ENCODE assay signal across 30 cellular contexts in genomic region chr1:202217516-202217915, GRCh38. TPM values are rescaled to one million over a fixed set of nuclear protein-coding genes. Genes with fewer than 3 reads are reported as not detected.
"Had no signal": no experiment of that assay in that cellular context is flagged by ENCODE, and none has a peak within 500 bp of the region (broad histone marks: within the 10 kb centered on the region; RNA-seq: fewer than 3 reads in every experiment).

No MANE protein-coding gene starts in this region.

- ATAC-seq: activated naive CD8-positive, alpha-beta T cell treated with anti-CD3 and anti-CD28 coated beads, Interleukin-2, amount 50 U/mL, for 24 hours; body of pancreas; heart right ventricle; natural killer cell; stimulated activated naive CD8-positive, alpha-beta T cell treated with anti-CD3 and anti-CD28 coated beads, Interleukin-15, Interleukin-2, amounts not matched to agents 100 U/mL and 50 U/mL, for 24 hours had no signal

- H3K4me3 ChIP-seq: body of pancreas, cardiac muscle cell, esophagus squamous epithelium, heart right ventricle, left lung, lower lobe of right lung, right lobe of liver, testis had no signal

- H3K36me3 ChIP-seq: cardiac muscle cell, esophagus squamous epithelium, heart right ventricle, left lung, lower lobe of right lung, right lobe of liver had no signal

- H3K27ac Mint-ChIP-seq: activated CD4-positive, alpha-beta memory T cell treated with anti-CD3 and anti-CD28 coated beads for 36 hours; activated CD4-positive, alpha-beta T cell treated with anti-CD3 and anti-CD28 coated beads, Interleukin-2, amount 10 ng/mL, durations not matched to agents 24 days and 14 days; activated naive CD4-positive, alpha-beta T cell treated with anti-CD3 and anti-CD28 coated beads, Interleukin-2, amount 50 U/mL, for 24 hours; activated naive CD8-positive, alpha-beta T cell treated with anti-CD3 and anti-CD28 coated beads, Interleukin-2, amount 50 U/mL, for 24 hours; activated T-cell treated with anti-CD3 and anti-CD28 coated beads, Interleukin-2, amount 50 U/mL, for 24 hours; progenitor cell of endocrine pancreas had no signal

- H3K9me3 Mint-ChIP-seq: activated CD4-positive, alpha-beta memory T cell treated with anti-CD3 and anti-CD28 coated beads for 36 hours; activated CD4-positive, alpha-beta T cell treated with anti-CD3 and anti-CD28 coated beads, Interleukin-2, amount 10 ng/mL, durations not matched to agents 24 days and 14 days; activated naive CD4-positive, alpha-beta T cell treated with anti-CD3 and anti-CD28 coated beads, Interleukin-2, amount 50 U/mL, for 24 hours; activated naive CD8-positive, alpha-beta T cell treated with anti-CD3 and anti-CD28 coated beads, Interleukin-2, amount 50 U/mL, for 24 hours; activated T-cell treated with anti-CD3 and anti-CD28 coated beads, Interleukin-2, amount 50 U/mL, for 24 hours; natural killer cell had no signal

- DNase-seq: activated CD4-positive, alpha-beta memory T cell treated with anti-CD3 and anti-CD28 coated beads for 36 hours; activated CD4-positive, alpha-beta T cell treated with anti-CD3 and anti-CD28 coated beads, Interleukin-2, amount 10 ng/mL, durations not matched to agents 24 days and 14 days; activated CD4-positive, CD25-positive, alpha-beta regulatory T cell treated with anti-CD3 and anti-CD28 coated beads, Interleukin-2, amount 50 U/mL, for 72 hours; activated CD8-positive, alpha-beta memory T cell treated with anti-CD3 and anti-CD28 coated beads, Interleukin-2, amount 50 U/mL, for 4 hours; activated gamma-delta T cell; activated naive CD8-positive, alpha-beta T cell treated with anti-CD3 and anti-CD28 coated beads, Interleukin-2, amount 50 U/mL, for 24 hours; activated T-cell treated with anti-CD3 and anti-CD28 coated beads, Interleukin-2, amount 50 U/mL, for 24 hours; body of pancreas; dermis blood vessel endothelial cell; effector CD4-positive, alpha-beta T cell; esophagus squamous epithelium; foreskin melanocyte; heart right ventricle; left lung; lower lobe of right lung; mesenchymal stem cell; natural killer cell; right lobe of liver; stimulated activated CD4-positive, alpha-beta T cell treated with anti-CD3 and anti-CD28 coated beads, Interleukin-12 subunit alpha, Interleukin-12 subunit beta, amount 100 ng/mL, for 4 hours; stimulated activated CD4-positive, alpha-beta T cell treated with anti-CD3 and anti-CD28 coated beads, Interleukin-4, amount 100 ng/mL, for 1 hour; stimulated activated naive CD8-positive, alpha-beta T cell treated with anti-CD3 and anti-CD28 coated beads, Interleukin-15, Interleukin-2, amounts not matched to agents 100 U/mL and 50 U/mL, for 24 hours; T-helper 2 cell; testis had no signal

- H3K36me3 Mint-ChIP-seq: activated CD4-positive, alpha-beta memory T cell treated with anti-CD3 and anti-CD28 coated beads for 36 hours; activated naive CD4-positive, alpha-beta T cell treated with anti-CD3 and anti-CD28 coated beads, Interleukin-2, amount 50 U/mL, for 24 hours; natural killer cell had no signal

- H3K27ac ChIP-seq: body of pancreas, cardiac muscle cell, epithelial cell of prostate, esophagus squamous epithelium, heart right ventricle, left lung, lower lobe of right lung, right lobe of liver, testis had no signal

- H3K4me1 ChIP-seq: lower lobe of right lung, right lobe of liver had no signal

- H3K9me3 ChIP-seq: body of pancreas, esophagus squamous epithelium, heart right ventricle, left lung, lower lobe of right lung, right lobe of liver, testis had no signal

- H3K4me3 Mint-ChIP-seq: activated CD4-positive, alpha-beta memory T cell treated with anti-CD3 and anti-CD28 coated beads for 36 hours; activated CD4-positive, alpha-beta T cell treated with anti-CD3 and anti-CD28 coated beads, Interleukin-2, amount 10 ng/mL, durations not matched to agents 24 days and 14 days; activated naive CD4-positive, alpha-beta T cell treated with anti-CD3 and anti-CD28 coated beads, Interleukin-2, amount 50 U/mL, for 24 hours; activated naive CD8-positive, alpha-beta T cell treated with anti-CD3 and anti-CD28 coated beads, Interleukin-2, amount 50 U/mL, for 24 hours; activated T-cell treated with anti-CD3 and anti-CD28 coated beads, Interleukin-2, amount 50 U/mL, for 24 hours; natural killer cell had no signal

- H3K27me3 ChIP-seq: testis had no signal

RNA-seq across cellular contexts. Expression of gene LGR6, which starts 23.9 kb away (rescaled TPM):
- total RNA-seq: activated CD4-positive, alpha-beta T cell treated with anti-CD3 and anti-CD28 coated beads, Interleukin-2, amount 10 ng/mL, durations not matched to agents 24 days and 14 days; cardiac muscle cell; dermis blood vessel endothelial cell; glomerular endothelial cell; osteoblast had no signal

RNA-seq across cellular contexts. Expression of gene PTPN7, which starts 57.1 kb away (rescaled TPM):
- total RNA-seq: cardiac muscle cell, osteoblast, progenitor cell of endocrine pancreas, renal cortical epithelial cell had no signal
- polyA plus RNA-seq: cardiac muscle cell had no signal
